Comparison of ENCODE assay signal across 15 cellular contexts in the genomic region with DNA sequence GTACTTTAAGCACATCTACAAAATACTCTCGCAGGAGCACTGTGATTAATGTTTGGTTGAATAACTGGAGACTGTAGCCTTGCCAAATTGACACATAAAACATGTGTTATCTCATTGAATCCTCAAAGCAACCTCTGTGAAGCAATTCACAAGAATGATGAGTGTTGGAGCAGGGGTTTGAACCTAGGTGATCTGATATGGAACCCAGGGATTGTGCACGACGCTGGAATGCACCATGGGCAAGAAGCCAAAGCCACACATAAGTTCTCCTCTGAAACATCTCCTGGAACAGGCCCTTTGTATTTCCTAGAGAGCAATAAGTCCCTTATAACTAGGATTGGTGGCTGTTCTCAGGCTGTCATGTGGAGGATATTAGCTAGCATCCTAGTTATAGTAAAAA.
DNase-seq lines count a peak whose midpoint lies in the region; ATAC-seq, FAIRE-seq and TF ChIP-seq lines count a peak whose summit lies in the region.
"Had no signal": no experiment of that assay in that cellular context is flagged by ENCODE, and none has a peak within 500 bp of the region (broad histone marks: within the 10 kb centered on the region; RNA-seq: fewer than 3 reads in every experiment).

No MANE protein-coding gene starts in this region.

- H3K27ac ChIP-seq in mammary epithelial cell (ENCODE audit: insufficient read depth, low read depth, low read length) (peak overlapping the region; percentile 5), vagina (no peak overlapping the region)
- H3K27ac ChIP-seq: esophagus squamous epithelium had no signal

- no peaks in the 10 kb centered on the region for H3K27me3 Mint-ChIP-seq in nephron (ENCODE audit: low read depth)
- H3K27me3 Mint-ChIP-seq: activated CD4-positive, alpha-beta T cell treated with anti-CD3 and anti-CD28 coated beads, Interleukin-2, amount 10 ng/mL, durations not matched to agents 7 days and 5 days; activated naive CD8-positive, alpha-beta T cell treated with anti-CD3 and anti-CD28 coated beads, Interleukin-2, amount 10 ng/mL, durations not matched to agents 7 days and 5 days; stimulated activated naive CD8-positive, alpha-beta T cell treated with anti-CD3 and anti-CD28 coated beads, Interleukin-15, amount 100 ng/mL, for 72 hours had no signal

- H2AFZ ChIP-seq in mammary epithelial cell (ENCODE audit: low read depth, low read length) = no peak overlapping the region

- no TSS peak for BruUV-seq in mammary epithelial cell (replicated peaks; lab: Mats Ljungman, UMichigan)

- H3K9me3 ChIP-seq in mammary epithelial cell (replicated peaks; ENCODE audit: insufficient read depth, low read length) = no peaks in the 10 kb centered on the region
- no peaks in the 10 kb centered on the region for H3K9me3 ChIP-seq in vagina
- H3K9me3 ChIP-seq: esophagus squamous epithelium had no signal

- no peaks in the 10 kb centered on the region for H4K20me1 ChIP-seq in mammary epithelial cell (ENCODE audit: insufficient read depth, low read length)

- peaks cover 17% of the 10 kb centered on the region for H3K4me1 Mint-ChIP-seq in nephron

- no peak overlapping the region for H3K4me3 Mint-ChIP-seq in nephron
- H3K4me3 Mint-ChIP-seq: activated CD4-positive, alpha-beta T cell treated with anti-CD3 and anti-CD28 coated beads, Interleukin-2, amount 10 ng/mL, durations not matched to agents 7 days and 5 days had no signal

- CTCF ChIA-PET in mammary epithelial cell (lab: Charles Lee; ENCODE audit: low non-redundant PET) = no interaction called here

- no peaks in the 10 kb centered on the region for H3K36me3 Mint-ChIP-seq in nephron (ENCODE audit: low read depth)

- no peak overlapping the region for H3K9ac ChIP-seq in mammary epithelial cell (ENCODE audit: insufficient read depth, low read length)

- WGBS in mammary epithelial cell (ENCODE audit: low coverage, missing lambda C conversion rate) = 0% methylated on average over 3 of the region's 3 CpGs

- no peak for TF ChIP-seq POLR2A in vagina (IDR thresholded peaks at IDR 0.05)

- intact Hi-C loops in mammary epithelial cell (cut with micrococcal nuclease) = loop anchor here (2.0 to 5.0 kb wide), 3 partner anchors 39 to 126 kb away; partner anchors contain the start of gene IVNS1ABP
- intact Hi-C loops in vagina (cut with DNase I) = no loop called here

- DNase-seq in D721Med (ENCODE audit: insufficient read length, low spot score) (no peak), LoVo (ENCODE audit: low spot score) (peak; percentile 60), mammary epithelial cell (peak; percentile 90), vagina (ENCODE audit: extremely low spot score in 2 of 2) (no peak), T-helper 2 cell (no peak)
- DNase-seq: activated CD4-positive, alpha-beta T cell treated with anti-CD3 and anti-CD28 coated beads, Interleukin-2, amount 10 ng/mL, durations not matched to agents 7 days and 5 days; activated naive CD8-positive, alpha-beta T cell treated with anti-CD3 and anti-CD28 coated beads, Interleukin-2, amount 10 ng/mL, durations not matched to agents 7 days and 5 days; DMS79 treated with DMSO at 0.1 percent for 48 hours; esophagus squamous epithelium; NCI-H1694; stimulated activated naive CD8-positive, alpha-beta T cell treated with anti-CD3 and anti-CD28 coated beads, Interleukin-15, amount 100 ng/mL, for 72 hours had no signal

- H3K9me3 Mint-ChIP-seq in nephron = no peaks in the 10 kb centered on the region
- H3K9me3 Mint-ChIP-seq: stimulated activated naive CD8-positive, alpha-beta T cell treated with anti-CD3 and anti-CD28 coated beads, Interleukin-15, amount 100 ng/mL, for 72 hours had no signal

- peak overlapping the region; percentile 23 for H3K4me2 ChIP-seq in mammary epithelial cell (ENCODE audit: insufficient read depth, low read depth, low read length)

- FAIRE-seq in D721Med (lab: Jason Lieb, UNC) = peak; percentile 38
- FAIRE-seq: H1 had no signal

- H3K36me3 ChIP-seq in mammary epithelial cell (ENCODE audit: insufficient read depth, low read length) = no peaks in the 10 kb centered on the region
- H3K36me3 ChIP-seq in vagina = no peaks in the 10 kb centered on the region
- H3K36me3 ChIP-seq: esophagus squamous epithelium had no signal

- no peaks in the 10 kb centered on the region for H3K27me3 ChIP-seq in mammary epithelial cell (ENCODE audit: insufficient read depth, low read length)
- no peaks in the 10 kb centered on the region for H3K27me3 ChIP-seq in vagina
- H3K27me3 ChIP-seq: esophagus squamous epithelium had no signal

- no peak for TF ChIP-seq CTCF in D721Med (IDR thresholded peaks at IDR 0.05; ENCODE audit: insufficient read depth, missing control alignments)
- TF ChIP-seq CTCF in mammary epithelial cell (conservative IDR thresholded peaks at IDR 0.05 in 1 of 2, IDR thresholded peaks at IDR 0.05 in 1 of 2; ENCODE audit: extremely low read depth in 1 of 2, insufficient read depth in 1 of 2, low read depth in 1 of 2, low read length in 2 of 2) = no peak
- TF ChIP-seq CTCF in nephron (IDR thresholded peaks at IDR 0.05; ENCODE audit: unreplicated experiment in 3 of 3) = no peak
- no peak for TF ChIP-seq CTCF in vagina (IDR thresholded peaks at IDR 0.05)

- ATAC-seq in HG02763 (IDR thresholded peaks at IDR 0.05; ENCODE audit: unreplicated experiment) (no peak), HG02981 (IDR thresholded peaks at IDR 0.05; ENCODE audit: unreplicated experiment) (no peak)
- ATAC-seq: stimulated activated naive CD8-positive, alpha-beta T cell treated with anti-CD3 and anti-CD28 coated beads, Interleukin-15, amount 100 ng/mL, for 72 hours had no signal

- H3K27ac Mint-ChIP-seq in nephron = peak overlapping the region in 2 of 3 experiments; percentile 63 to 67
- H3K27ac Mint-ChIP-seq: activated CD4-positive, alpha-beta T cell treated with anti-CD3 and anti-CD28 coated beads, Interleukin-2, amount 10 ng/mL, durations not matched to agents 7 days and 5 days had no signal

- in situ Hi-C loops in mammary epithelial cell (cut with MboI; ENCODE audit: low sequenced_read_pairs in 2 of 2) = no loop called here

- peaks cover 25% of the 10 kb centered on the region for H3K4me1 ChIP-seq in mammary epithelial cell (ENCODE audit: insufficient read depth, low read length)
- H3K4me1 ChIP-seq in vagina = peaks cover 16% of the 10 kb centered on the region

- H3K4me3 ChIP-seq in mammary epithelial cell (replicated peaks in 1 of 3; ENCODE audit: insufficient read depth in 1 of 3, low read depth in 2 of 3, low read length in 3 of 3) = no peak overlapping the region
- H3K4me3 ChIP-seq in vagina = no peak overlapping the region
- H3K4me3 ChIP-seq: esophagus squamous epithelium had no signal

- H3K79me2 ChIP-seq in mammary epithelial cell (ENCODE audit: insufficient read depth, low read length) = no peaks in the 10 kb centered on the region

- dilution Hi-C loops in mammary epithelial cell (cut with HindIII; ENCODE audit: low sequenced_read_pairs) = no loop called here

Comparison
In these comparisons a context has a peak if more than half of its experiments do, and no peak if none do; other contexts are left out.
1. DNase-seq: peak in LoVo (single experiment) and mammary epithelial cell (single experiment); none in D721Med (single experiment), vagina (0 of 2) and T-helper 2 cell (0 of 5).